In genomic region chr3:13462125-13462629, GRCh38 we compare ENCODE assay signal across 12 cellular contexts. TPM values are rescaled to one million over a fixed set of nuclear protein-coding genes. Genes with fewer than 3 reads are reported as not detected.
DNase-seq lines count a peak whose midpoint lies in the region; ATAC-seq, FAIRE-seq and TF ChIP-seq lines count a peak whose summit lies in the region.
"Had no signal": no experiment of that assay in that cellular context is flagged by ENCODE, and none has a peak within 500 bp of the region (broad histone marks: within the 10 kb centered on the region; RNA-seq: fewer than 3 reads in every experiment).

No MANE protein-coding gene starts in this region.

- POLR2A ChIA-PET in MCF 10A (lab: Yijun Ruan, JAX), result interaction anchor here (0.6 kb wide), 1 partner anchor 409 kb away, joined by 3 read pairs; no protein-coding TSS in a partner anchor
- POLR2A ChIA-PET in K562 (lab: Yijun Ruan, JAX), result interaction anchor here (1.1 to 1.5 kb wide), 2 partner anchors 18 to 35 kb away, joined by 3 to 4 read pairs; partner anchors contain the start of gene HDAC11

- H3K79me2 ChIP-seq in MM.1S (ENCODE audit: low read length) (no peaks in the 10 kb centered on the region), K562 (ENCODE audit: control insufficient read depth, insufficient read depth, low read length) (no peaks in the 10 kb centered on the region)

- H3K36me3 Mint-ChIP-seq in MCF 10A (ENCODE audit: insufficient read depth, unreplicated experiment), result no peaks in the 10 kb centered on the region
- H3K36me3 Mint-ChIP-seq: CD8-positive, alpha-beta T cell had no signal

- H3K4me1 ChIP-seq in breast epithelium (no peaks in the 10 kb centered on the region), MM.1S (ENCODE audit: low read length) (peaks cover 15% of the 10 kb centered on the region), K562 (replicated peaks in 1 of 2; ENCODE audit: control insufficient read depth in 2 of 2, insufficient read depth in 2 of 2, low read length in 2 of 2) (peaks cover 4 to 14% of the 10 kb centered on the region in 2 experiments; a peak in 4 of 5 replicates), skeletal muscle tissue (ENCODE audit: control insufficient read depth in 3 of 3, insufficient read depth in 3 of 3, low read length in 3 of 3) (peaks cover 21 to 44% (median 43%) of the 10 kb centered on the region in 3 donors), transverse colon (no peaks in the 10 kb centered on the region)

- TF ChIP-seq CTCF in MCF 10A (IDR thresholded peaks at IDR 0.05; ENCODE audit: unreplicated experiment), result no peak
- TF ChIP-seq CTCF in breast epithelium (IDR thresholded peaks at IDR 0.05), result no peak
- no peak for TF ChIP-seq CTCF in MM.1S (IDR thresholded peaks at IDR 0.05; ENCODE audit: low read length)
- no peak for TF ChIP-seq CTCF in K562 (IDR thresholded peaks at IDR 0.05 in 2 of 3, conservative IDR thresholded peaks at IDR 0.05 in 1 of 3; ENCODE audit: insufficient read depth in 2 of 3, low read depth in 1 of 3, low read length in 3 of 3)
- TF ChIP-seq CTCF in transverse colon (IDR thresholded peaks at IDR 0.05), result no peak

- no peak overlapping the region for H3K27ac Mint-ChIP-seq in MCF 10A (ENCODE audit: low read depth, unreplicated experiment)

- H3K36me3 ChIP-seq in breast epithelium, result no peaks in the 10 kb centered on the region
- H3K36me3 ChIP-seq in MM.1S (replicated peaks; ENCODE audit: insufficient read depth, low read length), result no peaks in the 10 kb centered on the region
- no peaks in the 10 kb centered on the region for H3K36me3 ChIP-seq in K562 (ENCODE audit: control insufficient read depth, insufficient read depth, low read length)
- H3K36me3 ChIP-seq in skeletal muscle tissue (ENCODE audit: control insufficient read depth in 3 of 3, insufficient read depth in 3 of 3, low read length in 3 of 3), result no peaks in the 10 kb centered on the region
- no peaks in the 10 kb centered on the region for H3K36me3 ChIP-seq in transverse colon

- no peak for TF ChIP-seq EP300 in K562 (IDR thresholded peaks at IDR 0.05; ENCODE audit: low read length)
- no peak for TF ChIP-seq EP300 in transverse colon (IDR thresholded peaks at IDR 0.05; ENCODE audit: low read depth)

- H3K9ac ChIP-seq in MM.1S (ENCODE audit: low read length), result no peak overlapping the region
- no peak overlapping the region for H3K9ac ChIP-seq in K562 (ENCODE audit: insufficient read depth in 1 of 2, low read depth in 2 of 2, low read length in 2 of 2)
- H3K9ac ChIP-seq in skeletal muscle tissue (ENCODE audit: low read depth in 1 of 3, low read length in 3 of 3), result peak overlapping the region in 1 of 3 donors; percentile 40

- BruUV-seq in MCF 10A (replicated peaks; lab: Mats Ljungman, UMichigan) (no TSS peak), K562 (replicated peaks; lab: Mats Ljungman, UMichigan) (no TSS peak)

- H3K27ac ChIP-seq in breast epithelium, result no peak overlapping the region
- H3K27ac ChIP-seq in MM.1S (ENCODE audit: low read length), result no peak overlapping the region
- no peak overlapping the region for H3K27ac ChIP-seq in K562 (ENCODE audit: extremely low read depth, low read depth, low read length)
- H3K27ac ChIP-seq in skeletal muscle tissue (ENCODE audit: low read depth, low read length), result peak overlapping the region; percentile 80
- H3K27ac ChIP-seq in transverse colon, result no peak overlapping the region

- H3K9me1 ChIP-seq in K562 (ENCODE audit: control insufficient read depth, insufficient read depth, low read length), result no peaks in the 10 kb centered on the region

- H3K9me3 Mint-ChIP-seq in MCF 10A (ENCODE audit: unreplicated experiment), result no peaks in the 10 kb centered on the region
- H3K9me3 Mint-ChIP-seq: CD8-positive, alpha-beta T cell had no signal

- H4K20me1 ChIP-seq in MM.1S (ENCODE audit: insufficient read depth, low read length), result no peaks in the 10 kb centered on the region
- H4K20me1 ChIP-seq in K562 (replicated peaks; ENCODE audit: control insufficient read depth, insufficient read depth, low read length), result no peaks in the 10 kb centered on the region

- H3K9me3 ChIP-seq in breast epithelium, result no peaks in the 10 kb centered on the region
- H3K9me3 ChIP-seq in MM.1S (replicated peaks; ENCODE audit: insufficient read depth, low read length), result no peaks in the 10 kb centered on the region
- H3K9me3 ChIP-seq in K562 (replicated peaks; ENCODE audit: control insufficient read depth, insufficient read depth, low read depth, low read length), result no peaks in the 10 kb centered on the region
- no peaks in the 10 kb centered on the region for H3K9me3 ChIP-seq in skeletal muscle tissue (ENCODE audit: control insufficient read depth in 3 of 3, low read length in 3 of 3)
- H3K9me3 ChIP-seq in transverse colon, result no peaks in the 10 kb centered on the region

- no peak for FAIRE-seq in K562 (lab: Jason Lieb, UNC)
- FAIRE-seq: GM19239 had no signal

- H3K27me3 Mint-ChIP-seq in MCF 10A (ENCODE audit: insufficient read depth, unreplicated experiment), result peaks cover 11% of the 10 kb centered on the region

- CTCF ChIA-PET in MCF 10A (lab: Yijun Ruan, JAX), result interaction anchor here (0.6 to 1.6 kb wide), 5 partner anchors 9 to 903 kb away, joined by 3 to 7 read pairs (median 4); no protein-coding TSS in a partner anchor
- CTCF ChIA-PET in K562 (lab: Yijun Ruan, JAX; ENCODE audit: low intra/inter-chr PET ratio), result interaction anchor here (1.5 kb wide), 1 partner anchor 370 kb away, joined by 3 read pairs; no protein-coding TSS in a partner anchor

- 39% methylated on average over 8 of the region's 8 CpGs for WGBS in K562 (ENCODE audit: insufficient coverage, low coverage, missing lambda C conversion rate)
- WGBS in transverse colon (ENCODE audit: low coverage in 1 of 2), 2 donors, result 77 to 85% methylated on average over 6 to 8 of the region's 8 CpGs

- no peaks in the 10 kb centered on the region for H3K4me1 Mint-ChIP-seq in MCF 10A (ENCODE audit: insufficient read depth, unreplicated experiment)

- in situ Hi-C loops in K562 (cut with MboI) (loop anchor here (5.0 kb wide), 1 partner anchor 375 kb away; no protein-coding TSS in a partner anchor), transverse colon (cut with MboI; ENCODE audit: low pct_ligation_motif_present in 1 of 4, low pct_unique_long_range_greater_than_20kb in 1 of 4, low sequenced_read_pairs in 3 of 4) (loop anchor here in 1 of 4 donors (25.0 kb wide), 1 partner anchor 375 kb away; no protein-coding TSS in a partner anchor)

- H3K4me2 ChIP-seq in MM.1S (ENCODE audit: low read depth, low read length) (peak overlapping the region; percentile 18; the same call in 1 of the 2 replicates), K562 (ENCODE audit: insufficient read depth, low read length) (no peak overlapping the region)

- ATAC-seq in K562, result no peak

- H3F3A ChIP-seq in MM.1S (ENCODE audit: insufficient read depth, low read length), result no peaks in the 10 kb centered on the region

- no peaks in the 10 kb centered on the region for H3K9me2 ChIP-seq in MM.1S (replicated peaks; ENCODE audit: insufficient read depth, low read length)

- H3K4me3 ChIP-seq in breast epithelium (no peak overlapping the region), MM.1S (ENCODE audit: low read length) (no peak overlapping the region), K562 (no peak overlapping the region), skeletal muscle tissue (ENCODE audit: low read length in 3 of 3) (peak overlapping the region in 1 of 3 donors; percentile 32), transverse colon (no peak overlapping the region)

- intact Hi-C loops in MCF 10A (cut with micrococcal nuclease), result no loop called here
- intact Hi-C loops in breast epithelium (cut with DNase I; ENCODE audit: low total_unique reads), result no loop called here
- intact Hi-C loops in K562 (cut with micrococcal nuclease), result loop anchor here (5.0 kb wide), 1 partner anchor 260 kb away; no protein-coding TSS in a partner anchor
- intact Hi-C loops in head of caudate nucleus (cut with DNase I), result loop anchor here (10.0 kb wide), 1 partner anchor 367 kb away; no protein-coding TSS in a partner anchor
- intact Hi-C loops in transverse colon (cut with DNase I; ENCODE audit: low total_unique reads), result no loop called here

- H2AFZ ChIP-seq in MM.1S (ENCODE audit: low read length) (peak overlapping the region; percentile 50; the same call in 1 of the 2 replicates), K562 (ENCODE audit: low read depth, low read length) (no peak overlapping the region)

- TF ChIP-seq POLR2A in breast epithelium (IDR thresholded peaks at IDR 0.05) (no peak), K562 (conservative IDR thresholded peaks at IDR 0.05) (no peak), transverse colon (IDR thresholded peaks at IDR 0.05) (no peak)

- H3K4me3 Mint-ChIP-seq in MCF 10A (ENCODE audit: unreplicated experiment), result no peak overlapping the region
- H3K4me3 Mint-ChIP-seq: CD8-positive, alpha-beta T cell had no signal

- no peak for TF ChIP-seq RAD21 in K562 (CRISPR knock-in tag; conservative IDR thresholded peaks at IDR 0.05 in 1 of 2, IDR thresholded peaks at IDR 0.05 in 1 of 2)

- DNase-seq in MCF 10A (ENCODE audit: unreplicated experiment) (peak; percentile 37), breast epithelium (ENCODE audit: low spot score in 2 of 2) (no peak), MM.1S (no peak), K562 (ENCODE audit: extremely low read depth in 1 of 4, low spot score in 3 of 4) (no peak), NCI-H2196 (lab: John Stamatoyannopoulos, UW; ENCODE audit: unreplicated experiment) (no peak), head of caudate nucleus (no peak), transverse colon (no peak)
- DNase-seq: NCI-H187 treated with DMSO at 0.1 percent for 48 hours, NCI-H2107 had no signal

- H3K27me3 ChIP-seq in breast epithelium (no peaks in the 10 kb centered on the region), MM.1S (replicated peaks; ENCODE audit: insufficient read depth, low read length) (no peaks in the 10 kb centered on the region), K562 (ENCODE audit: control insufficient read depth in 2 of 2, insufficient read depth in 2 of 2, low read length in 2 of 2) (peaks cover 6 to 25% of the 10 kb centered on the region in 2 experiments; a peak in 3 of 5 replicates), skeletal muscle tissue (ENCODE audit: control insufficient read depth in 3 of 3, insufficient read depth in 3 of 3, low read length in 3 of 3) (no peaks in the 10 kb centered on the region), transverse colon (no peaks in the 10 kb centered on the region)

RNA-seq across cellular contexts. Expression of gene HDAC11, which starts 17.9 kb away (rescaled TPM):
- 8.7 and 9.3 TPM in 2 replicates for total RNA-seq in MCF 10A (2022)
- total RNA-seq in breast epithelium, result 10 to 100 TPM; 14.2 to 21.7 (median 14.4) TPM
- 2.7 and 8.1 TPM in 2 replicates for total RNA-seq in K562 (2011; cell fraction: chromatin; rRNA removed; ENCODE audit: low replicate concordance)
- 7.7 and 8.8 TPM in 2 replicates for total RNA-seq in K562 (2011; cell fraction: nucleolus; rRNA removed)
- 5.1 and 6.9 TPM in 2 replicates for total RNA-seq in K562 (2011; cell fraction: nucleoplasm; rRNA removed)
- 4.1 and 8.2 TPM in 2 replicates for total RNA-seq in K562 (2014; rRNA removed)
- 2.5 and 3.1 TPM in 2 replicates for total RNA-seq in K562 (2014; rRNA removed; fragmentation: Illumina TruSeq; extraction: Trizol)
- 4.6 TPM in 2 replicates for total RNA-seq in K562 (2015; rRNA removed; fragmentation: Illumina TruSeq; extraction: Trizol)
- 4.6 and 6.0 TPM in 2 replicates for total RNA-seq in K562 (2021)
- polyA plus RNA-seq in K562 (2011; rRNA removed), result 4.6 and 6.4 TPM in 2 replicates
- polyA plus RNA-seq in K562 (2011; cell fraction: cytosol; rRNA removed), result 6.6 and 7.2 TPM in 2 replicates
- 4.0 and 4.1 TPM in 2 replicates for polyA plus RNA-seq in K562 (2011; cell fraction: nucleus; rRNA removed)
- 6.2 and 9.2 TPM in 2 replicates for polyA plus RNA-seq in K562 (2012)
- polyA plus RNA-seq in K562 (2014; fragmentation: Illumina TruSeq; extraction: Trizol), result 4.5 and 4.9 TPM in 2 replicates
- polyA plus RNA-seq in K562 (2014; fragmentation: Nextera tagmentation; extraction: Ambion mirVana), result 1 to 10 TPM in 1 of 2 experiments, under 1 TPM in 1; 0.60 to 1.2 TPM
- polyA plus RNA-seq in K562 (2014; rRNA removed), result 5.0 and 7.9 TPM in 2 replicates
- 3.7 and 4.3 TPM in 2 replicates for polyA minus RNA-seq in K562 (2011; rRNA and poly(A)+ RNA removed)
- polyA minus RNA-seq in K562 (2011; cell fraction: cytosol; rRNA and poly(A)+ RNA removed), result 2.7 and 3.1 TPM in 2 replicates
- 2.4 and 4.4 TPM in 2 replicates for polyA minus RNA-seq in K562 (2011; cell fraction: nucleus; rRNA and poly(A)+ RNA removed)
- total RNA-seq in skeletal muscle tissue, result 8.9 TPM
- total RNA-seq in transverse colon, result 10 to 100 TPM; 19.8 to 44.0 (median 27.1) TPM

RNA-seq across cellular contexts. Expression of gene NUP210, which starts 42.1 kb away (rescaled TPM):
- total RNA-seq in MCF 10A (2022) (6.9 and 8.4 TPM in 2 replicates), breast epithelium (10 to 100 TPM in 2 of 3 donors, 1 to 10 TPM in 1; 2.2 to 15.2 (median 14.7) TPM), K562 (2014; rRNA removed) (60.7 and 76.5 TPM in 2 replicates), K562 (2014; rRNA removed; fragmentation: Illumina TruSeq; extraction: Trizol) (25.4 and 30.2 TPM in 2 replicates), K562 (2015; rRNA removed; fragmentation: Illumina TruSeq; extraction: Trizol) (36.0 and 39.9 TPM in 2 replicates), K562 (2021) (128 and 138 TPM in 2 replicates), skeletal muscle tissue (3.7 TPM), transverse colon (100 to 1,000 TPM in 1 of 4 donors, 10 to 100 TPM in 2, 1 to 10 TPM in 1; 6.0 to 202 (median 14.6) TPM)
- total RNA-seq in K562 (2011; cell fraction: chromatin; rRNA removed; ENCODE audit: low replicate concordance), result 213 and 603 TPM in 2 replicates
- total RNA-seq in K562 (2011; cell fraction: nucleolus; rRNA removed), result 374 and 409 TPM in 2 replicates
- total RNA-seq in K562 (2011; cell fraction: nucleoplasm; rRNA removed), result 286 and 299 TPM in 2 replicates
- polyA plus RNA-seq in K562 (2011; rRNA removed) (44.0 and 93.3 TPM in 2 replicates), K562 (2014; fragmentation: Illumina TruSeq; extraction: Trizol) (90.7 and 111 TPM in 2 replicates), K562 (2014; fragmentation: Nextera tagmentation; extraction: Ambion mirVana) (1 to 10 TPM; 1.2 to 1.4 TPM), K562 (2014; rRNA removed) (54.3 and 61.0 TPM in 2 replicates)
- polyA plus RNA-seq in K562 (2011; cell fraction: cytosol; rRNA removed), result 51.4 and 78.4 TPM in 2 replicates
- 125 and 255 TPM in 2 replicates for polyA plus RNA-seq in K562 (2011; cell fraction: nucleus; rRNA removed)
- polyA plus RNA-seq in K562 (2012), result 95.0 and 139 TPM in 2 replicates
- polyA minus RNA-seq in K562 (2011; rRNA and poly(A)+ RNA removed), result 82.2 and 99.7 TPM in 2 replicates
- 114 and 152 TPM in 2 replicates for polyA minus RNA-seq in K562 (2011; cell fraction: cytosol; rRNA and poly(A)+ RNA removed)
- 137 and 138 TPM in 2 replicates for polyA minus RNA-seq in K562 (2011; cell fraction: nucleus; rRNA and poly(A)+ RNA removed)

Comparison
In these comparisons a context has a peak if more than half of its experiments do, and no peak if none do; other contexts are left out.
1. intact Hi-C loops: an anchor here in K562 (5.0 kb wide) and head of caudate nucleus (10.0 kb wide); none called in MCF 10A, breast epithelium and transverse colon.